In the genomic region with DNA sequence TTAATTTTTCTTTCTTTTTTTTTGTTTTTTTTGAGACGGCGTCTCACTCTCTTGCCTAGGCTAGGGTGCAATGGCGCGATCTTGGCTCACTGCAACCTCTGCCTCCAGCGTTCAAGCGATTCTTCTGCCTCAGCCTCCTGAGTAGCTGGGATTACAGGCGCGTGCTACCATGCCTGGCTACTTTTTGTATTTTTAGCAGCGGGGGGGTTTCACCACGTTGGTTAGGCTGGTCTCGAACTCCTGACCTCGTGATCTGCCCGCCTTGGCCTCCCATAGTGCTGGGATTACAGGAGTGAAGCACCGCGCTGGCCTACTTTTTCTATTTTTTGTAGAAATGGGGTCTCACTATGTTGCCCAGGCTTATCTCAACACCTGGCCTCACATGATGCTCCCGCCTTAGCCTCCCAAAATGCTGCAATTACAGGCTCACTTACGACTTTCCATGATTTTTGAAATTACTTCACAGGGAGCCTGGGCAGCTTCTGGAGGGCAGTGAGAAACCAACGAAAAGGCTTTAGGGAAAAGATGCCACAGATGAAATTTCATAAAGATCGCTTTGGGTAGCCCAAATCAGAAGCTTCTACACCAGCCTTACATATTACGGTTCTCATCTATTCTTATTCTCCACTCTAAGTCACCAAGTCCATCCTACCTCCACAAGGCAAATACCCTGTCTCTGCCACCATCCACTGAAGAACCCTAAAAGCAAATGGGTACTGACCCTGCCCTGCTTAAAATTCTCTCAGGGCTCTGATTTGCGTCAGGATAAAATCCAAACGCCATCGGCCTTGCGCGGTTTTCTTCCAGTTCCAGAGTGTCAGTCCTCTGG, we compare ENCODE assay signal across 8 cellular contexts. TPM values are rescaled to one million over a fixed set of nuclear protein-coding genes. Genes with fewer than 3 reads are reported as not detected.
DNase-seq lines count a peak whose midpoint lies in the region; ATAC-seq lines count a peak whose summit lies in the region.

No MANE protein-coding gene starts in this region.

- peak; percentile 2 for ATAC-seq in GM19023 (IDR thresholded peaks at IDR 0.05; ENCODE audit: unreplicated experiment)
- no peak for ATAC-seq in naive thymus-derived CD4-positive, alpha-beta T cell
- no peak for ATAC-seq in GM21576 (IDR thresholded peaks at IDR 0.05; ENCODE audit: unreplicated experiment)

- intact Hi-C loops in naive thymus-derived CD4-positive, alpha-beta T cell (cut with micrococcal nuclease) = loop anchor here (1.0 to 10.0 kb wide), 6 partner anchors 146 to 515 kb away; a partner anchor contains a TSS

- H3K27me3 ChIP-seq in NT2/D1 (ENCODE audit: insufficient read depth, insufficient read length) (no peaks in the 10 kb centered on the region), duodenal mucosa (ENCODE audit: control insufficient read depth in 1 of 2, insufficient read depth in 2 of 2, low read length in 2 of 2) (no peaks in the 10 kb centered on the region)
- no peaks in the 10 kb centered on the region for H3K27me3 ChIP-seq in naive thymus-derived CD4-positive, alpha-beta T cell (ENCODE audit: control insufficient read depth in 2 of 2, insufficient read depth in 2 of 2, low read length in 2 of 2)

- DNase-seq in NT2/D1 (ENCODE audit: low read depth, low spot score) (no peak), DMS153 (lab: John Stamatoyannopoulos, UW) (no peak), NCI-H748 (lab: John Stamatoyannopoulos, UW; ENCODE audit: unreplicated experiment) (no peak)
- no peak for DNase-seq in naive thymus-derived CD4-positive, alpha-beta T cell
- no peak for DNase-seq in activated CD8-positive, alpha-beta memory T cell treated with anti-CD3 and anti-CD28 coated beads, Interleukin-2, amount 50 U/mL, for 4 hours

- peaks cover 21% of the 10 kb centered on the region for H3K36me3 ChIP-seq in NT2/D1 (ENCODE audit: insufficient read depth, insufficient read length, low read length)
- H3K36me3 ChIP-seq in duodenal mucosa (ENCODE audit: control insufficient read depth in 1 of 2, insufficient read depth in 2 of 2, low read length in 2 of 2) = peaks cover 0 to 8% of the 10 kb centered on the region in 2 donors
- no peaks in the 10 kb centered on the region for H3K36me3 ChIP-seq in naive thymus-derived CD4-positive, alpha-beta T cell (ENCODE audit: control insufficient read depth in 2 of 3, insufficient read depth in 3 of 3, low read length in 3 of 3)

- no peaks in the 10 kb centered on the region for H3K9me3 ChIP-seq in NT2/D1 (ENCODE audit: insufficient read depth, low read length)
- no peaks in the 10 kb centered on the region for H3K9me3 ChIP-seq in duodenal mucosa (ENCODE audit: control insufficient read depth in 1 of 2, low read length in 2 of 2)
- no peaks in the 10 kb centered on the region for H3K9me3 ChIP-seq in naive thymus-derived CD4-positive, alpha-beta T cell (ENCODE audit: control insufficient read depth in 2 of 3, low read length in 3 of 3)

- H3K9me3 Mint-ChIP-seq in naive thymus-derived CD4-positive, alpha-beta T cell = peaks cover 0 to 6% (median 0%) of the 10 kb centered on the region in 11 donors

- H3K27ac Mint-ChIP-seq in naive thymus-derived CD4-positive, alpha-beta T cell = peak overlapping the region; percentile 94 to 99 (median 98)

- peak overlapping the region; percentile 92 to 99 (median 97) for H3K4me3 Mint-ChIP-seq in naive thymus-derived CD4-positive, alpha-beta T cell

- H3K4me1 Mint-ChIP-seq in naive thymus-derived CD4-positive, alpha-beta T cell = peaks cover 58 to 91% (median 82%) of the 10 kb centered on the region in 7 donors

- POLR2A ChIA-PET in naive thymus-derived CD4-positive, alpha-beta T cell (lab: Charles Lee) = interaction anchor here (1.2 to 1.5 kb wide), 3 partner anchors 21 to 244 kb away, joined by 3 to 4 read pairs (median 4); no protein-coding TSS in a partner anchor

- H3K36me3 Mint-ChIP-seq in naive thymus-derived CD4-positive, alpha-beta T cell = peaks cover 4 to 40% (median 11%) of the 10 kb centered on the region in 5 donors

- H3K9ac ChIP-seq in NT2/D1 (ENCODE audit: insufficient read length, low read depth) (peak overlapping the region; percentile 86), duodenal mucosa (ENCODE audit: low read depth in 1 of 2, low read length in 2 of 2) (peak overlapping the region; percentile 93 to 97)

- CTCF ChIA-PET in naive thymus-derived CD4-positive, alpha-beta T cell (lab: Charles Lee) = no interaction called here

- H3K27me3 Mint-ChIP-seq in naive thymus-derived CD4-positive, alpha-beta T cell = no peaks in the 10 kb centered on the region

- peak overlapping the region; percentile 87 for H3K4me3 ChIP-seq in NT2/D1 (ENCODE audit: insufficient read length, low read depth)
- H3K4me3 ChIP-seq in duodenal mucosa (ENCODE audit: low read depth in 1 of 2, low read length in 2 of 2) = peak overlapping the region; percentile 89 to 96
- peak overlapping the region; percentile 83 for H3K4me3 ChIP-seq in naive thymus-derived CD4-positive, alpha-beta T cell (ENCODE audit: low read length)

- peak overlapping the region; percentile 88 for H3K27ac ChIP-seq in duodenal mucosa (ENCODE audit: low read depth, low read length)
- peak overlapping the region; percentile 97 for H3K27ac ChIP-seq in naive thymus-derived CD4-positive, alpha-beta T cell (ENCODE audit: low read depth, low read length)

- H3K4me1 ChIP-seq in NT2/D1 (ENCODE audit: insufficient read depth, insufficient read length) = peaks cover 2% of the 10 kb centered on the region
- H3K4me1 ChIP-seq in duodenal mucosa (ENCODE audit: control insufficient read depth in 1 of 2, insufficient read depth in 2 of 2, low read length in 2 of 2) = peaks cover 10 to 16% of the 10 kb centered on the region in 2 donors
- H3K4me1 ChIP-seq in naive thymus-derived CD4-positive, alpha-beta T cell (ENCODE audit: control insufficient read depth in 2 of 2, insufficient read depth in 2 of 2, low read length in 2 of 2) = peaks cover 51 to 65% of the 10 kb centered on the region in 2 donors

RNA-seq across cellular contexts. Expression of a gene that starts 0.9 kb away (rescaled TPM):
- total RNA-seq in naive thymus-derived CD4-positive, alpha-beta T cell = 100 to 1,000 TPM in 1 of 5 experiments, 10 to 100 TPM in 4; 33.6 to 140 (median 40.3) TPM
- polyA plus RNA-seq in naive thymus-derived CD4-positive, alpha-beta T cell = 10 to 100 TPM; 36.2 to 36.6 TPM
